Comparison of ENCODE assay signal across 10 cellular contexts in genomic region chrX:102711872-102712215, GRCh38. TPM values are rescaled to one million over a fixed set of nuclear protein-coding genes. Genes with fewer than 3 reads are reported as not detected.
DNase-seq lines count a peak whose midpoint lies in the region; TF ChIP-seq lines count a peak whose summit lies in the region.
"Had no signal": no experiment of that assay in that cellular context is flagged by ENCODE, and none has a peak within 500 bp of the region (broad histone marks: within the 10 kb centered on the region; RNA-seq: fewer than 3 reads in every experiment).

No MANE protein-coding gene starts in this region.

- no peaks in the 10 kb centered on the region for H3K27me3 Mint-ChIP-seq in osteocyte (ENCODE audit: unreplicated experiment)

- H3K27me3 ChIP-seq in BE2C (peaks cover 6% of the 10 kb centered on the region; the same call in 1 of the 2 replicates), PC-9 (ENCODE audit: insufficient read depth, low read depth) (no peaks in the 10 kb centered on the region)

- H2AFZ ChIP-seq in PC-9 = no peak overlapping the region

- CTCF ChIA-PET in PC-9 (lab: Charles Lee) = no interaction called here

- no TSS peak for BruUV-seq in PC-9 (replicated peaks; lab: Mats Ljungman, UMichigan)

- H3K9me2 ChIP-seq in PC-9 (ENCODE audit: insufficient read depth) = no peaks in the 10 kb centered on the region

- intact Hi-C loops in PC-9 (cut with micrococcal nuclease; ENCODE audit: unreplicated experiment) = no loop called here

- H3K4me2 ChIP-seq in PC-9 = peak overlapping the region; percentile 84; the same call in 1 of the 2 replicates

- H3K4me1 ChIP-seq in BE2C (no peaks in the 10 kb centered on the region), PC-9 (replicated peaks; ENCODE audit: insufficient read depth) (no peaks in the 10 kb centered on the region)

- no peak overlapping the region for H3K27ac Mint-ChIP-seq in osteocyte (ENCODE audit: unreplicated experiment)

- H4K20me1 ChIP-seq in PC-9 (ENCODE audit: insufficient read depth) = no peaks in the 10 kb centered on the region

- POLR2A ChIA-PET in PC-9 (lab: Charles Lee; ENCODE audit: unreplicated experiment) = interaction anchor here (0.6 kb wide), 1 partner anchor 200 kb away, joined by 20 read pairs; no protein-coding TSS in a partner anchor

- H3K4me3 Mint-ChIP-seq in osteocyte (ENCODE audit: unreplicated experiment) = peak overlapping the region; percentile 83

- H3K27ac ChIP-seq in PC-9 = no peak overlapping the region

- H3K36me3 ChIP-seq in BE2C (no peaks in the 10 kb centered on the region), PC-9 (ENCODE audit: low read depth) (no peaks in the 10 kb centered on the region)

- no peaks in the 10 kb centered on the region for H3K4me1 Mint-ChIP-seq in osteocyte (ENCODE audit: unreplicated experiment)

- no peaks in the 10 kb centered on the region for H3K79me2 ChIP-seq in PC-9 (ENCODE audit: low read depth)

- H3K4me3 ChIP-seq in BE2C (ENCODE audit: low read depth, low read length) (peak overlapping the region; percentile 69), PC-9 (peak overlapping the region; percentile 65; the same call in 1 of the 2 replicates), fibroblast of pulmonary artery (replicated peaks; ENCODE audit: low read depth, low read length) (peak overlapping the region; percentile 66)

- H3F3A ChIP-seq in PC-9 (ENCODE audit: insufficient read depth, low read depth) = no peaks in the 10 kb centered on the region

- H3K9me3 ChIP-seq in BE2C (no peaks in the 10 kb centered on the region), PC-9 (ENCODE audit: insufficient read depth, low read depth) (no peaks in the 10 kb centered on the region)

- DNase-seq in BE2C (no peak), PC-9 (no peak), fibroblast of pulmonary artery (ENCODE audit: low read depth) (no peak), osteocyte (ENCODE audit: extremely low spot score, unreplicated experiment) (no peak), NCI-H69 (lab: John Stamatoyannopoulos, UW) (no peak), mucosa of gallbladder (ENCODE audit: low spot score) (no peak), UCSD-AML1 (lab: John Stamatoyannopoulos, UW; ENCODE audit: unreplicated experiment) (no peak)
- DNase-seq in stimulated activated CD4-positive, alpha-beta T cell treated with anti-CD3 and anti-CD28 coated beads, Interleukin-2, amount 100 ng/mL, for 48 hours = no peak
- DNase-seq: KG1 had no signal

- H3K36me3 Mint-ChIP-seq in osteocyte (ENCODE audit: unreplicated experiment) = no peaks in the 10 kb centered on the region
- H3K36me3 Mint-ChIP-seq: activated naive CD8-positive, alpha-beta T cell treated with anti-CD3 and anti-CD28 coated beads, Interleukin-2, amount 10 ng/mL, durations not matched to agents 7 days and 5 days had no signal

- peaks cover 9% of the 10 kb centered on the region for H3K9me3 Mint-ChIP-seq in osteocyte (ENCODE audit: unreplicated experiment)
- H3K9me3 Mint-ChIP-seq: activated naive CD8-positive, alpha-beta T cell treated with anti-CD3 and anti-CD28 coated beads, Interleukin-2, amount 10 ng/mL, durations not matched to agents 7 days and 5 days had no signal

- TF ChIP-seq CTCF in BE2C (IDR thresholded peaks at IDR 0.05; ENCODE audit: low read depth, low read length) = no peak
- TF ChIP-seq CTCF in PC-9 (conservative IDR thresholded peaks at IDR 0.05) = no peak
- no peak for TF ChIP-seq CTCF in fibroblast of pulmonary artery (IDR thresholded peaks at IDR 0.05; ENCODE audit: low read length, missing control alignments)
- no peak for TF ChIP-seq CTCF in osteocyte (IDR thresholded peaks at IDR 0.05)

RNA-seq across cellular contexts. Expression of gene GPRASP2, which starts 0.4 kb away (rescaled TPM):
- 3.1 TPM for polyA plus RNA-seq in BE2C (2012; ENCODE audit: insufficient read depth, insufficient read length, low read depth)
- total RNA-seq in PC-9 (2021) = 5.3 and 6.2 TPM in 2 replicates
- total RNA-seq in osteocyte = 10.6 and 11.0 TPM in 2 replicates
- total RNA-seq in mucosa of gallbladder = 13.4 TPM

RNA-seq across cellular contexts. Expression of gene GPRASP3, which starts 8.7 kb away (rescaled TPM):
- polyA plus RNA-seq in BE2C (2012; ENCODE audit: insufficient read depth, insufficient read length, low read depth) = 2.7 TPM
- 3.5 and 5.3 TPM in 2 replicates for total RNA-seq in PC-9 (2021)
- 4.9 and 5.6 TPM in 2 replicates for total RNA-seq in osteocyte
- total RNA-seq in mucosa of gallbladder = 10.6 TPM
